ENCODE assay signal across 27 cellular contexts in genomic region chr3:69186575-69187093, GRCh38.
DNase-seq lines count a peak whose midpoint lies in the region; ATAC-seq, FAIRE-seq and TF ChIP-seq lines count a peak whose summit lies in the region.
"Had no signal": no experiment of that assay in that cellular context is flagged by ENCODE, and none has a peak within 500 bp of the region (broad histone marks: within the 10 kb centered on the region; RNA-seq: fewer than 3 reads in every experiment).

No MANE protein-coding gene starts in this region.

- H3K36me3 ChIP-seq in HepG2 (replicated peaks in 1 of 2; ENCODE audit: control insufficient read depth in 1 of 2, insufficient read depth in 2 of 2, low read length in 2 of 2): peaks cover 1 to 7% of the 10 kb centered on the region in 2 experiments; a peak in 2 of 5 replicates
- H3K36me3 ChIP-seq in right lobe of liver: peaks cover 7 to 65% (median 15%) of the 10 kb centered on the region in 4 donors
- H3K36me3 ChIP-seq in transverse colon: peaks cover 0 to 24% (median 8%) of the 10 kb centered on the region in 4 donors

- H3K27me3 ChIP-seq in HepG2 (ENCODE audit: control insufficient read depth in 1 of 2, insufficient read depth in 2 of 2, low read length in 2 of 2): no peaks in the 10 kb centered on the region
- H3K27me3 ChIP-seq in right lobe of liver: no peaks in the 10 kb centered on the region
- H3K27me3 ChIP-seq in transverse colon: no peaks in the 10 kb centered on the region
- H3K27me3 ChIP-seq: BE2C, BLaER1 had no signal

- H4K20me1 ChIP-seq in HepG2 (ENCODE audit: insufficient read depth, low read length): no peaks in the 10 kb centered on the region
- H4K20me1 ChIP-seq: BLaER1 had no signal

- CTCF ChIA-PET in RWPE1 (lab: Yijun Ruan, JAX) (interaction anchor here (0.5 kb wide), 1 partner anchor 183 kb away, joined by 7 read pairs; no protein-coding TSS in a partner anchor), HepG2 (lab: Yijun Ruan, JAX; ENCODE audit: low intra/inter-chr PET ratio, low total read pairs) (no interaction called here)

- in situ Hi-C loops in HepG2 (cut with HindIII; ENCODE audit: extremely low pct_ligation_motif_present, low pct_unique_long_range_greater_than_20kb): no loop called here
- in situ Hi-C loops in transverse colon (cut with MboI; ENCODE audit: low pct_ligation_motif_present in 1 of 4, low pct_unique_long_range_greater_than_20kb in 1 of 4, low sequenced_read_pairs in 3 of 4): no loop called here

- peaks cover 22% of the 10 kb centered on the region for H3K4me1 ChIP-seq in HepG2 (ENCODE audit: insufficient read depth, low read length)
- H3K4me1 ChIP-seq in right lobe of liver: peaks cover 0 to 12% (median 5%) of the 10 kb centered on the region in 4 donors
- peaks cover 3 to 20% (median 10%) of the 10 kb centered on the region in 4 donors for H3K4me1 ChIP-seq in transverse colon
- H3K4me1 ChIP-seq: BE2C, BLaER1 had no signal

- H3K79me2 ChIP-seq in HepG2 (ENCODE audit: insufficient read depth, low read length): no peaks in the 10 kb centered on the region

- H3K27me3 Mint-ChIP-seq in activated naive CD8-positive, alpha-beta T cell treated with anti-CD3 and anti-CD28 coated beads for 36 hours: no peaks in the 10 kb centered on the region
- H3K27me3 Mint-ChIP-seq: CD4-positive, alpha-beta memory T cell; CD4-positive, CD25-positive, alpha-beta regulatory T cell; CD8-positive, alpha-beta memory T cell had no signal

- POLR2A ChIA-PET in RWPE1 (lab: Yijun Ruan, JAX; ENCODE audit: low non-redundant PET) (no interaction called here), HepG2 (lab: Yijun Ruan, JAX) (no interaction called here)

- BruUV-seq in HepG2 (replicated peaks; lab: Mats Ljungman, UMichigan): no TSS peak

- H3K9me3 Mint-ChIP-seq in activated naive CD8-positive, alpha-beta T cell treated with anti-CD3 and anti-CD28 coated beads for 36 hours: no peaks in the 10 kb centered on the region
- H3K9me3 Mint-ChIP-seq: CD4-positive, alpha-beta memory T cell; CD4-positive, CD25-positive, alpha-beta regulatory T cell; CD8-positive, alpha-beta memory T cell had no signal

- H3K9me3 ChIP-seq in HepG2 (ENCODE audit: low read length) (no peaks in the 10 kb centered on the region), right lobe of liver (no peaks in the 10 kb centered on the region), transverse colon (no peaks in the 10 kb centered on the region)
- H3K9me3 ChIP-seq: BE2C, BLaER1 had no signal

- TF ChIP-seq CTCF in RWPE1 (conservative IDR thresholded peaks at IDR 0.05; ENCODE audit: low read depth) (no peak), VCaP (conservative IDR thresholded peaks at IDR 0.05) (no peak), HepG2 (CRISPR knock-in tag; IDR thresholded peaks at IDR 0.05) (no peak), right lobe of liver (IDR thresholded peaks at IDR 0.05) (no peak), transverse colon (IDR thresholded peaks at IDR 0.05) (no peak)

- no peak overlapping the region for H2AFZ ChIP-seq in HepG2 (ENCODE audit: low read length)

- H3K4me1 Mint-ChIP-seq in activated naive CD8-positive, alpha-beta T cell treated with anti-CD3 and anti-CD28 coated beads for 36 hours: peaks cover 3% of the 10 kb centered on the region
- H3K4me1 Mint-ChIP-seq: CD14-positive monocyte had no signal

- WGBS in HepG2 (ENCODE audit: low lambda C conversion rate): 83% methylated on average over 2 of the region's 4 CpGs
- WGBS in right lobe of liver (ENCODE audit: insufficient coverage, low coverage, low lambda C conversion rate, missing lambda C conversion rate): 40% methylated on average over 1 of the region's 4 CpGs
- WGBS in transverse colon (ENCODE audit: low coverage in 1 of 2), 2 donors: 96% methylated on average over 4 of the region's 4 CpGs; no CpG with 5 or more reads in 1 of the 2 donors

- TF ChIP-seq POLR2A in HepG2 (IDR thresholded peaks at IDR 0.05; ENCODE audit: insufficient read depth in 1 of 2, low read depth in 2 of 2, low read length in 2 of 2) (no peak), right lobe of liver (IDR thresholded peaks at IDR 0.05) (no peak), transverse colon (IDR thresholded peaks at IDR 0.05) (no peak)

- ATAC-seq in HepG2 (no peak), right lobe of liver (peak; percentile 79 to 90 (median 84))
- ATAC-seq: GM12878 had no signal

- H3K4me2 ChIP-seq in HepG2 (ENCODE audit: low read depth, low read length): no peak overlapping the region
- H3K4me2 ChIP-seq: BLaER1 had no signal

- TF ChIP-seq EP300 in HepG2 (IDR thresholded peaks at IDR 0.05; ENCODE audit: low read depth in 2 of 2, low read length in 2 of 2): no peak
- no peak for TF ChIP-seq EP300 in HepG2 (CRISPR knock-in tag; IDR thresholded peaks at IDR 0.05; ENCODE audit: borderline replicate concordance)
- no peak for TF ChIP-seq EP300 in transverse colon (IDR thresholded peaks at IDR 0.05; ENCODE audit: low read depth)

- no peak overlapping the region for H3K9ac ChIP-seq in HepG2 (ENCODE audit: insufficient read depth, low read depth, low read length)
- H3K9ac ChIP-seq: BLaER1 had no signal

- H3K27ac Mint-ChIP-seq in activated naive CD8-positive, alpha-beta T cell treated with anti-CD3 and anti-CD28 coated beads for 36 hours: no peak overlapping the region
- H3K27ac Mint-ChIP-seq: CD4-positive, alpha-beta memory T cell; CD4-positive, CD25-positive, alpha-beta regulatory T cell had no signal

- no peak overlapping the region for H3K4me3 Mint-ChIP-seq in activated naive CD8-positive, alpha-beta T cell treated with anti-CD3 and anti-CD28 coated beads for 36 hours
- H3K4me3 Mint-ChIP-seq: CD14-positive monocyte; CD4-positive, alpha-beta memory T cell; CD8-positive, alpha-beta memory T cell had no signal

- intact Hi-C loops in HepG2 (cut with micrococcal nuclease; ENCODE audit: unreplicated experiment) (no loop called here), right lobe of liver (cut with DNase I) (no loop called here), transverse colon (cut with DNase I; ENCODE audit: low total_unique reads) (no loop called here)

- DNase-seq in RWPE1 (ENCODE audit: low spot score) (no peak), HepG2 (ENCODE audit: low spot score) (no peak), right lobe of liver (no peak), transverse colon (no peak), cerebellar nuclear complex (lab: John Stamatoyannopoulos, UW) (no peak)
- no peak for DNase-seq in activated naive CD8-positive, alpha-beta T cell treated with anti-CD3 and anti-CD28 coated beads for 36 hours
- DNase-seq: 8988T; ACHN; BE2C; C1 segment of cervical spinal cord; CD4-positive, alpha-beta memory T cell; CD4-positive, CD25-positive, alpha-beta regulatory T cell; CD8-positive, alpha-beta memory T cell; COR-L47; DMS 273 treated with DMSO at 0.1 percent for 48 hours; DMS153; DMS53; DMS79; DND-41; EL; GDM1 had no signal

- no peak for FAIRE-seq in HepG2 (lab: Jason Lieb, UNC)
- FAIRE-seq: GM12878, GM12892, GM18507 had no signal

- H3K27ac ChIP-seq in RWPE1 (0 out of 2 replicates have a peak overlapping the region, but pooled peaks have one; percentile 15), VCaP (0 out of 2 replicates have a peak overlapping the region, but pooled peaks have one; percentile 9), HepG2 (ENCODE audit: extremely low read length, insufficient read depth, low read length) (no peak overlapping the region), right lobe of liver (peak overlapping the region in 1 of 3 donors; percentile 14), transverse colon (no peak overlapping the region)
- H3K27ac ChIP-seq: BLaER1 had no signal

- H3K4me3 ChIP-seq in HepG2 (replicated peaks in 1 of 3; ENCODE audit: insufficient read depth in 1 of 3, low read depth in 2 of 3, low read length in 3 of 3): no peak overlapping the region
- H3K4me3 ChIP-seq in right lobe of liver: no peak overlapping the region
- H3K4me3 ChIP-seq in transverse colon: no peak overlapping the region
- H3K4me3 ChIP-seq: BLaER1, GM12878 had no signal

- peaks cover 9% of the 10 kb centered on the region for H3K36me3 Mint-ChIP-seq in activated naive CD8-positive, alpha-beta T cell treated with anti-CD3 and anti-CD28 coated beads for 36 hours

- no peak for TF ChIP-seq RAD21 in HepG2 (CRISPR knock-in tag; IDR thresholded peaks at IDR 0.05)

TF ChIP-seq in HepG2, 621 proteins besides CTCF, POLR2A, EP300 and RAD21 (continues in another document):
- peak; percentile 87 for TF ChIP-seq BCL6 (CRISPR knock-in tag; IDR thresholded peaks at IDR 0.05)
- TF ChIP-seq FOXA3 (CRISPR knock-in tag; IDR thresholded peaks at IDR 0.05): 0 out of 2 replicates have a peak, but pooled peaks have one; percentile 19
- peak; percentile 28; the same call in 1 of the 2 replicates for TF ChIP-seq RARA (CRISPR knock-in tag; IDR thresholded peaks at IDR 0.05)
- TF ChIP-seq, protein P1, sequence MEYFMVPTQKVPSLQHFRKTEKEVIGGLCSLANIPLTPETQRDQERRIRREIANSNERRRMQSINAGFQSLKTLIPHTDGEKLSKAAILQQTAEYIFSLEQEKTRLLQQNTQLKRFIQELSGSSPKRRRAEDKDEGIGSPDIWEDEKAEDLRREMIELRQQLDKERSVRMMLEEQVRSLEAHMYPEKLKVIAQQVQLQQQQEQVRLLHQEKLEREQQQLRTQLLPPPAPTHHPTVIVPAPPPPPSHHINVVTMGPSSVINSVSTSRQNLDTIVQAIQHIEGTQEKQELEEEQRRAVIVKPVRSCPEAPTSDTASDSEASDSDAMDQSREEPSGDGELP (IDR thresholded peaks at IDR 0.05; ENCODE audit: borderline replicate concordance, low read depth): peak; percentile 27; the same call in 1 of the 2 replicates
- no peak for TF ChIP-seq KAT8 (CRISPR knock-in tag; IDR thresholded peaks at IDR 0.05)
- TF ChIP-seq, protein P2, sequence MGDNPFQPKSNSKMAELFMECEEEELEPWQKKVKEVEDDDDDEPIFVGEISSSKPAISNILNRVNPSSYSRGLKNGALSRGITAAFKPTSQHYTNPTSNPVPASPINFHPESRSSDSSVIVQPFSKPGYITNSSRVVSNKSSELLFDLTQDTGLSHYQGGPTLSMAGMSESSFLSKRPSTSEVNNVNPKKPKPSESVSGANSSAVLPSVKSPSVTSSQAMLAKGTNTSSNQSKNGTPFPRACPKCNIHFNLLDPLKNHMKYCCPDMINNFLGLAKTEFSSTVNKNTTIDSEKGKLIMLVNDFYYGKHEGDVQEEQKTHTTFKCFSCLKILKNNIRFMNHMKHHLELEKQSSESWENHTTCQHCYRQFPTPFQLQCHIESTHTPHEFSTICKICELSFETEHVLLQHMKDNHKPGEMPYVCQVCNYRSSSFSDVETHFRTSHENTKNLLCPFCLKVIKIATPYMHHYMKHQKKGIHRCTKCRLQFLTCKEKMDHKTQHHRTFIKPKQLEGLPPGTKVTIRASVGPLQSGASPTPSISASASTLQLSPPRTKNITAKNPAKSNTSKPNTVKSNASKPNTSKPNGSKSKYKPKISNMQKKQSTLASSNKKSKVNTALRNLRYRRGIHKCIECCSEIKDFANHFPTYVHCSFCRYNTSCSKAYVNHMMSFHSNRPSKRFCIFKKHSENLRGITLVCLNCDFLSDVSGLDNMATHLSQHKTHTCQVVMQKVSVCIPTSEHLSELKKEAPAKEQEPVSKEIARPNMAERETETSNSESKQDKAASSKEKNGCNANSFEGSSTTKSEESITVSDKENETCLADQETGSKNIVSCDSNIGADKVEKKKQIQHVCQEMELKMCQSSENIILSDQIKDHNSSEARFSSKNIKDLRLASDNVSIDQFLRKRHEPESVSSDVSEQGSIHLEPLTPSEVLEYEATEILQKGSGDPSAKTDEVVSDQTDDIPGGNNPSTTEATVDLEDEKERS (CRISPR knock-in tag; IDR thresholded peaks at IDR 0.05): no peak

Comparison
In these comparisons a context has a peak if more than half of its experiments do, and no peak if none do; other contexts are left out.
1. H3K27ac ChIP-seq: peak in RWPE1 (single experiment) and VCaP (single experiment); none in HepG2 (single experiment) and transverse colon (0 of 4).